In the genomic region with DNA sequence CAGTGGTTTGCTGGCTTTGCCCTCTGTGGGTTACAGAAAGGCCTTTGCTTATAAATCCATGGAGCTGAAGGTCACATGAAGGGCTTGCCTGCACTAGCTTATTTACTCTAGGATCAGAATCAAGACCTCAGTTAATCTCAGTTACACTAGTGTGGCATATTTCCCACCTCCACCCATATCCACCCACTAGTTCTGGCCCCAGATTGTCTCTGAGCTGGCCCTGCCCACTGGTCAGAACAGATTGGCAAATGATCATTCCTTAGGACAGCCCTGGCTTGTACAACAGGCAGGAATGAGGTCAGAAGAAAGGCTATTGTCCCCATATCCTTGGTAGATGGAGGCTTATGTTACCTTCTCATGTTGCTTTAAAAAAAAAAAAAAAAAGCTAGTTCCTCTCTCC, we compare ENCODE assay signal across 2 cellular contexts.
TF ChIP-seq lines count a peak whose summit lies in the region.

No MANE protein-coding gene starts in this region.

TF ChIP-seq in HEK293, 187 proteins besides CTCF, POLR2A, EP300 and RAD21 (continued from another document):
- peak; percentile 27; the same call in 1 of the 2 replicates for TF ChIP-seq ZFHX2 (tag by site-specific recombination; conservative IDR thresholded peaks at IDR 0.05)

TF ChIP-seq in IMR-90, 13 proteins besides CTCF, POLR2A, EP300 and RAD21 (continued from another document):
- TF ChIP-seq, protein P1, sequence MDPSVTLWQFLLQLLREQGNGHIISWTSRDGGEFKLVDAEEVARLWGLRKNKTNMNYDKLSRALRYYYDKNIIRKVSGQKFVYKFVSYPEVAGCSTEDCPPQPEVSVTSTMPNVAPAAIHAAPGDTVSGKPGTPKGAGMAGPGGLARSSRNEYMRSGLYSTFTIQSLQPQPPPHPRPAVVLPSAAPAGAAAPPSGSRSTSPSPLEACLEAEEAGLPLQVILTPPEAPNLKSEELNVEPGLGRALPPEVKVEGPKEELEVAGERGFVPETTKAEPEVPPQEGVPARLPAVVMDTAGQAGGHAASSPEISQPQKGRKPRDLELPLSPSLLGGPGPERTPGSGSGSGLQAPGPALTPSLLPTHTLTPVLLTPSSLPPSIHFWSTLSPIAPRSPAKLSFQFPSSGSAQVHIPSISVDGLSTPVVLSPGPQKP (IDR thresholded peaks at IDR 0.05; ENCODE audit: borderline replicate concordance, low read depth, low read length) = no peak
- TF ChIP-seq, protein P2, sequence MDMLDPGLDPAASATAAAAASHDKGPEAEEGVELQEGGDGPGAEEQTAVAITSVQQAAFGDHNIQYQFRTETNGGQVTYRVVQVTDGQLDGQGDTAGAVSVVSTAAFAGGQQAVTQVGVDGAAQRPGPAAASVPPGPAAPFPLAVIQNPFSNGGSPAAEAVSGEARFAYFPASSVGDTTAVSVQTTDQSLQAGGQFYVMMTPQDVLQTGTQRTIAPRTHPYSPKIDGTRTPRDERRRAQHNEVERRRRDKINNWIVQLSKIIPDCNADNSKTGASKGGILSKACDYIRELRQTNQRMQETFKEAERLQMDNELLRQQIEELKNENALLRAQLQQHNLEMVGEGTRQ (IDR thresholded peaks at IDR 0.05; ENCODE audit: low read depth, low read length) = no peak
- TF ChIP-seq CHD1 (IDR thresholded peaks at IDR 0.05; ENCODE audit: low read depth, low read length) = no peak
- no peak for TF ChIP-seq NFE2L2 (IDR thresholded peaks at IDR 0.05; ENCODE audit: low read depth, low read length)
- TF ChIP-seq MXI1 (IDR thresholded peaks at IDR 0.05; ENCODE audit: borderline replicate concordance, low read depth, low read length) = no peak
- TF ChIP-seq MAFK (IDR thresholded peaks at IDR 0.05; ENCODE audit: low read depth, low read length) = no peak
- no peak for TF ChIP-seq BHLHE40 (IDR thresholded peaks at IDR 0.05; ENCODE audit: low read depth, low read length)
- no peak for TF ChIP-seq CEBPB (IDR thresholded peaks at IDR 0.05; ENCODE audit: low read depth, low read length)
- TF ChIP-seq FOS (IDR thresholded peaks at IDR 0.05; ENCODE audit: low read depth, low read length) = no peak
- no peak for TF ChIP-seq RCOR1 (IDR thresholded peaks at IDR 0.05; ENCODE audit: insufficient replicate concordance, low read length)
- TF ChIP-seq SMC3 (IDR thresholded peaks at IDR 0.05; ENCODE audit: low read depth, low read length) = no peak
- TF ChIP-seq RFX5 (IDR thresholded peaks at IDR 0.05; ENCODE audit: low read depth, low read length) = no peak
